ENCODE assay signal across 17 cellular contexts in genomic region chr14:96125536-96125935, GRCh38.
DNase-seq lines count a peak whose midpoint lies in the region; ATAC-seq and TF ChIP-seq lines count a peak whose summit lies in the region.
"Had no signal": no experiment of that assay in that cellular context is flagged by ENCODE, and none has a peak within 500 bp of the region (broad histone marks: within the 10 kb centered on the region; RNA-seq: fewer than 3 reads in every experiment).

No MANE protein-coding gene starts in this region.

- peak overlapping the region; percentile 18 for H3K4me3 Mint-ChIP-seq in stimulated activated naive CD8-positive, alpha-beta T cell treated with anti-CD3 and anti-CD28 coated beads, Interleukin-15, Interleukin-2, amounts not matched to agents 100 ng/mL and 50 ng/mL, for 24 hours
- H3K4me3 Mint-ChIP-seq in stimulated activated naive CD8-positive, alpha-beta T cell treated with anti-CD3 and anti-CD28 coated beads, Interleukin-15, amount 100 ng/mL, for 72 hours: peak overlapping the region in 1 of 2 donors; percentile 7

- H3K4me3 ChIP-seq in fibroblast of pulmonary artery (replicated peaks; ENCODE audit: low read depth, low read length): no peak overlapping the region
- H3K4me3 ChIP-seq in vagina: no peak overlapping the region
- H3K4me3 ChIP-seq: SJSA1 had no signal

- no peak overlapping the region for H3K27ac ChIP-seq in vagina
- H3K27ac ChIP-seq: epithelial cell of prostate, SJSA1 had no signal

- ATAC-seq in stimulated activated naive CD8-positive, alpha-beta T cell treated with anti-CD3 and anti-CD28 coated beads, Interleukin-15, amount 100 ng/mL, for 72 hours: no peak
- ATAC-seq in GM19035 (IDR thresholded peaks at IDR 0.05; ENCODE audit: unreplicated experiment): no peak
- ATAC-seq: HCT116 had no signal

- in situ Hi-C loops in GM13977 (cut with MboI; ENCODE audit: low pct_unique_long_range_greater_than_20kb, low sequenced_read_pairs, unreplicated experiment): no loop called here

- H3K27ac Mint-ChIP-seq in stimulated activated naive CD8-positive, alpha-beta T cell treated with anti-CD3 and anti-CD28 coated beads, Interleukin-15, Interleukin-2, amounts not matched to agents 100 ng/mL and 50 ng/mL, for 24 hours: no peak overlapping the region
- peak overlapping the region in 1 of 2 donors; percentile 14 for H3K27ac Mint-ChIP-seq in stimulated activated naive CD8-positive, alpha-beta T cell treated with anti-CD3 and anti-CD28 coated beads, Interleukin-15, amount 100 ng/mL, for 72 hours

- no peak for DNase-seq in stimulated activated naive CD8-positive, alpha-beta T cell treated with anti-CD3 and anti-CD28 coated beads, Interleukin-15, amount 100 ng/mL, for 72 hours
- DNase-seq in NCI-H2029 (lab: John Stamatoyannopoulos, UW): peak; percentile 49
- DNase-seq in fibroblast of pulmonary artery (ENCODE audit: low read depth): peak; percentile 31
- peak; percentile 22 to 82 for DNase-seq in vagina (ENCODE audit: extremely low spot score in 2 of 2)
- no peak for DNase-seq in NCI-H1105 (lab: John Stamatoyannopoulos, UW)
- no peak for DNase-seq in GM13977 (ENCODE audit: low spot score)
- DNase-seq: activated CD4-positive, alpha-beta T cell treated with anti-CD3 and anti-CD28 coated beads for 1 hour; DMS153; Karpas-422; NCI-H1436; NCI-H446 treated with DMSO at 0.1 percent for 48 hours; spleen had no signal

- no peaks in the 10 kb centered on the region for H3K27me3 Mint-ChIP-seq in stimulated activated naive CD8-positive, alpha-beta T cell treated with anti-CD3 and anti-CD28 coated beads, Interleukin-15, Interleukin-2, amounts not matched to agents 100 ng/mL and 50 ng/mL, for 24 hours
- no peaks in the 10 kb centered on the region for H3K27me3 Mint-ChIP-seq in stimulated activated naive CD8-positive, alpha-beta T cell treated with anti-CD3 and anti-CD28 coated beads, Interleukin-15, amount 100 ng/mL, for 72 hours

- peaks cover 45% of the 10 kb centered on the region for H3K4me1 Mint-ChIP-seq in stimulated activated naive CD8-positive, alpha-beta T cell treated with anti-CD3 and anti-CD28 coated beads, Interleukin-15, Interleukin-2, amounts not matched to agents 100 ng/mL and 50 ng/mL, for 24 hours (ENCODE audit: low read depth)
- peaks cover 41% of the 10 kb centered on the region for H3K4me1 Mint-ChIP-seq in stimulated activated naive CD8-positive, alpha-beta T cell treated with anti-CD3 and anti-CD28 coated beads, Interleukin-15, amount 100 ng/mL, for 72 hours

- H3K27me3 ChIP-seq in vagina: no peaks in the 10 kb centered on the region
- H3K27me3 ChIP-seq: SJSA1, spleen had no signal

- H3K36me3 ChIP-seq in vagina: no peaks in the 10 kb centered on the region
- H3K36me3 ChIP-seq: SJSA1, spleen had no signal

- peaks cover 14% of the 10 kb centered on the region for H3K4me1 ChIP-seq in vagina

- no peak for TF ChIP-seq POLR2A in vagina (IDR thresholded peaks at IDR 0.05)

- TF ChIP-seq CTCF in fibroblast of pulmonary artery (IDR thresholded peaks at IDR 0.05; ENCODE audit: low read length, missing control alignments): no peak
- no peak for TF ChIP-seq CTCF in vagina (IDR thresholded peaks at IDR 0.05)
- no peak for TF ChIP-seq CTCF in GM13977 (IDR thresholded peaks at IDR 0.05; ENCODE audit: extremely low read depth, insufficient read depth, missing control alignments)

- no peaks in the 10 kb centered on the region for H3K9me3 Mint-ChIP-seq in stimulated activated naive CD8-positive, alpha-beta T cell treated with anti-CD3 and anti-CD28 coated beads, Interleukin-15, Interleukin-2, amounts not matched to agents 100 ng/mL and 50 ng/mL, for 24 hours
- H3K9me3 Mint-ChIP-seq in stimulated activated naive CD8-positive, alpha-beta T cell treated with anti-CD3 and anti-CD28 coated beads, Interleukin-15, amount 100 ng/mL, for 72 hours: no peaks in the 10 kb centered on the region

- H3K9me3 ChIP-seq in vagina: no peaks in the 10 kb centered on the region
- H3K9me3 ChIP-seq: SJSA1, spleen had no signal

- no peaks in the 10 kb centered on the region for H3K36me3 Mint-ChIP-seq in stimulated activated naive CD8-positive, alpha-beta T cell treated with anti-CD3 and anti-CD28 coated beads, Interleukin-15, Interleukin-2, amounts not matched to agents 100 ng/mL and 50 ng/mL, for 24 hours (ENCODE audit: low read depth)

- intact Hi-C loops in vagina (cut with DNase I): no loop called here

Comparison
In these comparisons a context has a peak if more than half of its experiments do, and no peak if none do; other contexts are left out.
1. DNase-seq: peak in NCI-H2029 (single experiment), fibroblast of pulmonary artery (single experiment) and vagina (2 of 2); none in stimulated activated naive CD8-positive, alpha-beta T cell treated with anti-CD3 and anti-CD28 coated beads, Interleukin-15, amount 100 ng/mL, for 72 hours (0 of 2), NCI-H1105 (single experiment) and GM13977 (single experiment).